26 cellular contexts compared by ENCODE assay signal in the genomic region with DNA sequence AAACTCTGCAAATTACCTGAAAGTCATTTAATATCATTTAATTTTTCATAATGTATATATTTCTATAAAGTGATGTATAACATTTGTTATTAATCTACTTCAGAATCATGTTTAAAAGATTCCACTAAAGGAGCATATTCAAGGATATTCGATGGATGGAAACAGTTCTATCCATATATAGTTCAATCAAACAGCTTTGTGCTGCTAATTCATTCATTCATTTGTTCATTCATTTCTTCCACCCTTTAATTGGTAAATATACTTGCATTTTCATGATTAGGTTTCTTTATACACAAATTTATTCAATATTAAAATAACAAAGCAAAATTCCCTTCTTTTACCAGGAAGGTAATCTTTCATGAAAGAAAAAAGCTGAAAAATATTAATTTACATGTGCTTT.
"Had no signal": no experiment of that assay in that cellular context is flagged by ENCODE, and none has a peak within 500 bp of the region (broad histone marks: within the 10 kb centered on the region; RNA-seq: fewer than 3 reads in every experiment).

No MANE protein-coding gene starts in this region.

- H3K4me3 Mint-ChIP-seq: dendritic cell treated with granulocyte-macrophage colony-stimulating factor and Interleukin-4, amounts not matched to agents 40 ng/mL and 50 ng/mL, for 4 days; effector memory CD8-positive, alpha-beta T cell; endodermal cell; mesothelial cell of epicardium; naive B cell had no signal

- H3K36me3 Mint-ChIP-seq: mesothelial cell of epicardium had no signal

- H3K27me3 ChIP-seq: colonic mucosa, esophagus squamous epithelium, gastrocnemius medialis, heart right ventricle, left lung had no signal

- H3K4me1 ChIP-seq: colonic mucosa, esophagus squamous epithelium, lower lobe of right lung had no signal

- DNase-seq: colonic mucosa; cortex of kidney; effector CD8-positive, alpha-beta T cell; effector memory CD8-positive, alpha-beta T cell; endodermal cell; erythroblast; esophagus squamous epithelium; foreskin fibroblast; foreskin melanocyte; gastrocnemius medialis; glutamatergic neuron; head of caudate nucleus; heart right ventricle; hippocampal formation; left cardiac atrium; left lung; left ventricle myocardium superior; lower lobe of right lung; mesenchymal stem cell; mucosa of descending colon; naive B cell had no signal

- ATAC-seq: effector memory CD8-positive, alpha-beta T cell; esophagus mucosa; gastrocnemius medialis; heart right ventricle; left cardiac atrium; left lung; left ventricle myocardium superior; lower lobe of right lung; mucosa of descending colon had no signal

- H3K9me3 Mint-ChIP-seq: dendritic cell treated with granulocyte-macrophage colony-stimulating factor and Interleukin-4, amounts not matched to agents 40 ng/mL and 50 ng/mL, for 4 days; effector memory CD8-positive, alpha-beta T cell; endodermal cell; mesothelial cell of epicardium; naive B cell had no signal

- H3K4me3 ChIP-seq: colonic mucosa, esophagus squamous epithelium, gastrocnemius medialis, heart right ventricle, left lung, lower lobe of right lung, mucosa of descending colon had no signal

- H3K36me3 ChIP-seq: colonic mucosa, gastrocnemius medialis had no signal

- FAIRE-seq: keratinocyte had no signal

- H3K4me1 Mint-ChIP-seq: endodermal cell had no signal

- H3K27ac ChIP-seq: colonic mucosa, epithelial cell of prostate, esophagus squamous epithelium, gastrocnemius medialis, heart right ventricle, left lung, lower lobe of right lung had no signal

- H3K27ac Mint-ChIP-seq: dendritic cell treated with granulocyte-macrophage colony-stimulating factor and Interleukin-4, amounts not matched to agents 40 ng/mL and 50 ng/mL, for 4 days; effector memory CD8-positive, alpha-beta T cell; endodermal cell; mesothelial cell of epicardium; naive B cell had no signal

- H3K9me3 ChIP-seq: colonic mucosa, esophagus squamous epithelium, gastrocnemius medialis, heart right ventricle, left lung, lower lobe of right lung, mucosa of descending colon had no signal

- H3K27me3 Mint-ChIP-seq: dendritic cell treated with granulocyte-macrophage colony-stimulating factor and Interleukin-4, amounts not matched to agents 40 ng/mL and 50 ng/mL, for 4 days; effector memory CD8-positive, alpha-beta T cell; naive B cell had no signal
